ENCODE assay signal across 9 cellular contexts in the genomic region with DNA sequence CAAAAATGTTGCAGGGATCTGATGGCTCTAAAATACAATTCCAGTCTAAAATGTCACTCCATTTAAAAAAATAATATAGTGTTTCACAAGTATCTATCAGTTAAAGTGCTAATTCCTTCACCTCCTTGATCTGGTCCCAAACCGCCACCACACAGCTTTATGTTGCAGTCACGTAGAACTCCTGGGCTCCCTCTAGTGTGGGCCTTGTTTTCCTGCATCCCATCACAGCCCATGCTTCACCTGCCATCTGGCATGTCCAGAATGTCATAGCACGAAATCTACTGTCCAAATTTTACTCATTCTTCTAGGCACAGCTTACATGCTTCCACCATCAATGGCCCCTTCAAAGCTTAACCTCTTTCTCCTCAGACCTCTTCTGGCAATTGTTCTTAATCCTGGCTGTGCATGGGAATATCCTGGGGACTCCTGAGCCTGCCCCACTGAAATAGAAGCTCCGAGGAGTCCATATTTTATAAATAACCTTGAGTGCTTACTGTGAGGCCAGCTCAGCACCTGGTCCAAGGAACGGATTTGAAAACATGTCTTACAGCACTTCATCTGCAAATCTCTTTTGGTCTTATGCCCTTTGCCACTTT. TPM values are rescaled to one million over a fixed set of nuclear protein-coding genes. Genes with fewer than 3 reads are reported as not detected.
DNase-seq lines count a peak whose midpoint lies in the region; FAIRE-seq and TF ChIP-seq lines count a peak whose summit lies in the region.
"Had no signal": no experiment of that assay in that cellular context is flagged by ENCODE, and none has a peak within 500 bp of the region (broad histone marks: within the 10 kb centered on the region; RNA-seq: fewer than 3 reads in every experiment).

No MANE protein-coding gene starts in this region.

- H3K27ac ChIP-seq in small intestine (ENCODE audit: low read depth in 1 of 2, low read length in 1 of 2), result no peak overlapping the region
- H3K27ac ChIP-seq in sigmoid colon, result no peak overlapping the region

- no peak for FAIRE-seq in small intestine (lab: Jason Lieb, UNC)

- WGBS in small intestine, 3 donors, result 55 to 62% (median 55%) methylated on average over 5 of the region's 5 CpGs
- 42 to 60% methylated on average over 5 of the region's 5 CpGs for WGBS in sigmoid colon, 2 donors

- no peak for TF ChIP-seq EP300 in sigmoid colon (IDR thresholded peaks at IDR 0.05)

- H3K4me1 ChIP-seq in small intestine (ENCODE audit: control insufficient read depth in 2 of 2, insufficient read depth in 1 of 2, low read depth in 1 of 2, low read length in 1 of 2) (no peaks in the 10 kb centered on the region), sigmoid colon (peaks cover 0 to 6% (median 0%) of the 10 kb centered on the region in 4 donors)

- H3K9me3 Mint-ChIP-seq in HFFc6 (no peaks in the 10 kb centered on the region), endothelial cell (ENCODE audit: unreplicated experiment) (no peaks in the 10 kb centered on the region)
- H3K9me3 Mint-ChIP-seq in T-helper 2 cell treated with Interferon-gamma antibody and Interleukin-4, amounts not matched to agents 5 μg/mL and 100 μg/mL, for 36 hours, result no peaks in the 10 kb centered on the region
- H3K9me3 Mint-ChIP-seq: activated naive CD4-positive, alpha-beta T cell treated with anti-CD3 and anti-CD28 coated beads, Interleukin-2, amount 50 U/mL, for 24 hours had no signal

- DNase-seq in NCI-H524 (lab: John Stamatoyannopoulos, UW) (peak; percentile 53 to 75), NCI-H524 treated with DMSO at 0.1 percent for 48 hours (lab: John Stamatoyannopoulos, UW) (no peak), HFFc6 (peak; percentile 9), NCI-H446 treated with DMSO at 0.1 percent for 48 hours (lab: John Stamatoyannopoulos, UW) (peak; percentile 9), endothelial cell (ENCODE audit: low spot score) (peak; percentile 60), small intestine (peak; percentile 68), sigmoid colon (no peak)
- no peak for DNase-seq in T-helper 2 cell treated with Interferon-gamma antibody and Interleukin-4, amounts not matched to agents 5 μg/mL and 100 μg/mL, for 36 hours (ENCODE audit: low spot score)

- no peak overlapping the region for H3K4me3 ChIP-seq in small intestine (ENCODE audit: low read depth in 1 of 2, low read length in 2 of 2)
- H3K4me3 ChIP-seq in sigmoid colon, result no peak overlapping the region

- H3K27ac Mint-ChIP-seq in HFFc6 (no peak overlapping the region), endothelial cell (ENCODE audit: unreplicated experiment) (no peak overlapping the region)
- H3K27ac Mint-ChIP-seq in T-helper 2 cell treated with Interferon-gamma antibody and Interleukin-4, amounts not matched to agents 5 μg/mL and 100 μg/mL, for 36 hours, result no peak overlapping the region
- H3K27ac Mint-ChIP-seq: activated naive CD4-positive, alpha-beta T cell treated with anti-CD3 and anti-CD28 coated beads, Interleukin-2, amount 50 U/mL, for 24 hours had no signal

- H3K36me3 Mint-ChIP-seq in HFFc6 (ENCODE audit: low read depth) (no peaks in the 10 kb centered on the region), endothelial cell (ENCODE audit: low read depth, unreplicated experiment) (no peaks in the 10 kb centered on the region)
- H3K36me3 Mint-ChIP-seq in T-helper 2 cell treated with Interferon-gamma antibody and Interleukin-4, amounts not matched to agents 5 μg/mL and 100 μg/mL, for 36 hours (ENCODE audit: low read depth), result no peaks in the 10 kb centered on the region
- H3K36me3 Mint-ChIP-seq: activated naive CD4-positive, alpha-beta T cell treated with anti-CD3 and anti-CD28 coated beads, Interleukin-2, amount 50 U/mL, for 24 hours had no signal

- TF ChIP-seq POLR2A in sigmoid colon (IDR thresholded peaks at IDR 0.05), result no peak

- H3K27me3 ChIP-seq in small intestine (ENCODE audit: control insufficient read depth in 2 of 2, insufficient read depth in 2 of 2, low read length in 2 of 2), result no peaks in the 10 kb centered on the region
- no peaks in the 10 kb centered on the region for H3K27me3 ChIP-seq in sigmoid colon

- TF ChIP-seq CTCF in HFFc6 (IDR thresholded peaks at IDR 0.05) (peak; percentile 69), endothelial cell (IDR thresholded peaks at IDR 0.05; ENCODE audit: unreplicated experiment) (peak; percentile 45), sigmoid colon (IDR thresholded peaks at IDR 0.05) (no peak)

- H3K9me3 ChIP-seq in small intestine (ENCODE audit: control insufficient read depth, low read depth) (no peaks in the 10 kb centered on the region), sigmoid colon (no peaks in the 10 kb centered on the region)

- H3K4me1 Mint-ChIP-seq in HFFc6 (ENCODE audit: low read depth) (no peaks in the 10 kb centered on the region; the same call in 1 of the 2 replicates), endothelial cell (ENCODE audit: unreplicated experiment) (peaks cover 5% of the 10 kb centered on the region)
- no peaks in the 10 kb centered on the region for H3K4me1 Mint-ChIP-seq in T-helper 2 cell treated with Interferon-gamma antibody and Interleukin-4, amounts not matched to agents 5 μg/mL and 100 μg/mL, for 36 hours (ENCODE audit: low read depth)
- H3K4me1 Mint-ChIP-seq: activated naive CD4-positive, alpha-beta T cell treated with anti-CD3 and anti-CD28 coated beads, Interleukin-2, amount 50 U/mL, for 24 hours had no signal

- H3K4me3 Mint-ChIP-seq in HFFc6 (no peak overlapping the region), endothelial cell (ENCODE audit: unreplicated experiment) (no peak overlapping the region)
- H3K4me3 Mint-ChIP-seq in T-helper 2 cell treated with Interferon-gamma antibody and Interleukin-4, amounts not matched to agents 5 μg/mL and 100 μg/mL, for 36 hours, result no peak overlapping the region
- H3K4me3 Mint-ChIP-seq: activated naive CD4-positive, alpha-beta T cell treated with anti-CD3 and anti-CD28 coated beads, Interleukin-2, amount 50 U/mL, for 24 hours had no signal

- intact Hi-C loops in sigmoid colon (cut with DNase I), result no loop called here

- H3K27me3 Mint-ChIP-seq in HFFc6 (ENCODE audit: insufficient read depth), result no peaks in the 10 kb centered on the region; the same call in 1 of the 2 replicates
- no peaks in the 10 kb centered on the region for H3K27me3 Mint-ChIP-seq in endothelial cell (ENCODE audit: unreplicated experiment)
- H3K27me3 Mint-ChIP-seq in T-helper 2 cell treated with Interferon-gamma antibody and Interleukin-4, amounts not matched to agents 5 μg/mL and 100 μg/mL, for 36 hours (ENCODE audit: low read depth), result no peaks in the 10 kb centered on the region

- H3K36me3 ChIP-seq in small intestine (ENCODE audit: control insufficient read depth in 2 of 2, insufficient read depth in 2 of 2, low read length in 2 of 2) (no peaks in the 10 kb centered on the region), sigmoid colon (no peaks in the 10 kb centered on the region)

RNA-seq across cellular contexts. Expression of a gene that starts 15.5 kb away (rescaled TPM):
- total RNA-seq in HFFc6 (2021; fragmentation: NEBNext Ultra II Directional; extraction: Animal tissue kit (Norgen Biotek cat#: 25700)), result under 1 TPM in 1 of 6 experiments, not detected in 5; 0.11 TPM
- total RNA-seq in endothelial cell (ENCODE audit: unreplicated experiment), result 0.18 TPM
- 1 to 10 TPM in 2 of 3 donors, not detected in 1; 1.1 to 1.2 TPM for polyA plus RNA-seq in small intestine
- not detected for total RNA-seq in sigmoid colon
- 1 to 10 TPM; 1.4 to 2.3 (median 1.8) TPM for polyA plus RNA-seq in sigmoid colon

RNA-seq across cellular contexts. Expression of a gene that starts 50.9 kb away (rescaled TPM):
- total RNA-seq in HFFc6 (2021; fragmentation: NEBNext Ultra II Directional; extraction: Animal tissue kit (Norgen Biotek cat#: 25700)), result not detected
- total RNA-seq in endothelial cell (ENCODE audit: unreplicated experiment), result not detected
- 1 to 10 TPM; 2.0 to 2.4 (median 2.2) TPM for polyA plus RNA-seq in small intestine
- total RNA-seq in sigmoid colon, result not detected
- polyA plus RNA-seq in sigmoid colon, result not detected

Comparison
In these comparisons a context has a peak if more than half of its experiments do, and no peak if none do; other contexts are left out.
1. DNase-seq: peak in NCI-H524 (2 of 2), HFFc6 (single experiment), NCI-H446 treated with DMSO at 0.1 percent for 48 hours (single experiment), endothelial cell (single experiment) and small intestine (single experiment); none in NCI-H524 treated with DMSO at 0.1 percent for 48 hours (single experiment), sigmoid colon (single experiment) and T-helper 2 cell treated with Interferon-gamma antibody and Interleukin-4, amounts not matched to agents 5 μg/mL and 100 μg/mL, for 36 hours (single experiment).
2. CTCF ChIP-seq: peak in HFFc6 (single experiment) and endothelial cell (single experiment); none in sigmoid colon (0 of 4).